In the genomic region with DNA sequence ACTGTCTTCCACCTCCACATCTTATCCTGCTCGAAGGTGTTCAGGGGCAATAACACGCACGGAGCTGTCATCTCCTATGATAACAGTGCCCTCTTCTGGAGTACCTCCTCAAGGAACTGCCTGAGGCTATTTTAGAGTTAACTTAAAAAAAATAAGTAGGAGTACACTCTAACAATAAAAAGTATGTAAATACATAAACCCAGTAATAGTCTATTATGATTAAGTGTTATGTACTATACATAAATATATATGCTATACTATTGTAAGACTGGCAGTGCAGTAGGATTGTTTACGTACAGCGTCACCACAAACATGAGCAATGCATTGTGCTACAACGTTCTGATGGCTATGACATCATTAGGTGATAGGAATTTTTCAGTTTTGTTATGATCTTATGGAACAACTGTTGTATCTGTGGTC, we compare ENCODE assay signal across 1 cellular context.
TF ChIP-seq lines count a peak whose summit lies in the region.

No MANE protein-coding gene starts in this region.

TF ChIP-seq in HepG2, 621 proteins besides CTCF, POLR2A, EP300 and RAD21 (continued from another document):
- TF ChIP-seq NFIC (IDR thresholded peaks at IDR 0.05; ENCODE audit: low read length) (no peak), MED13 (CRISPR knock-in tag; IDR thresholded peaks at IDR 0.05) (no peak), GTF2F1 (IDR thresholded peaks at IDR 0.05; ENCODE audit: low read length) (no peak), ZNF652 (CRISPR knock-in tag; IDR thresholded peaks at IDR 0.05; ENCODE audit: borderline replicate concordance, low read depth) (0 out of 2 replicates have a peak, but pooled peaks have one; percentile 46), TCF7 (IDR thresholded peaks at IDR 0.05; ENCODE audit: low read depth) (no peak), ZNF766 (CRISPR knock-in tag; IDR thresholded peaks at IDR 0.05; ENCODE audit: borderline replicate concordance) (no peak), ZSCAN12 (CRISPR knock-in tag; IDR thresholded peaks at IDR 0.05) (no peak), ATF7 (IDR thresholded peaks at IDR 0.05) (peak; percentile 46; the same call in 1 of the 2 replicates), ATF7 (CRISPR knock-in tag; IDR thresholded peaks at IDR 0.05) (no peak), JUNB (CRISPR knock-in tag; IDR thresholded peaks at IDR 0.05; ENCODE audit: borderline replicate concordance) (no peak), CREB1 (IDR thresholded peaks at IDR 0.05) (peak; percentile 22; the same call in 1 of the 2 replicates), CREB1 (CRISPR knock-in tag; IDR thresholded peaks at IDR 0.05) (no peak), STAG1 (CRISPR knock-in tag; IDR thresholded peaks at IDR 0.05) (peak; percentile 51), GABPA (IDR thresholded peaks at IDR 0.05; ENCODE audit: low read depth, low read length) (no peak), GABPA (CRISPR knock-in tag; IDR thresholded peaks at IDR 0.05; ENCODE audit: low read depth) (no peak), FOXA1 (IDR thresholded peaks at IDR 0.05) (no peak), FOXA1 (CRISPR knock-in tag; IDR thresholded peaks at IDR 0.05) (no peak), ZBTB3 (CRISPR knock-in tag; IDR thresholded peaks at IDR 0.05; ENCODE audit: borderline replicate concordance, low read depth) (no peak), SOX5 (CRISPR knock-in tag; IDR thresholded peaks at IDR 0.05; ENCODE audit: borderline replicate concordance) (no peak), TBP (CRISPR knock-in tag; IDR thresholded peaks at IDR 0.05) (no peak), MAF1 (CRISPR knock-in tag; IDR thresholded peaks at IDR 0.05; ENCODE audit: borderline replicate concordance) (no peak)
- TF ChIP-seq, protein P1, sequence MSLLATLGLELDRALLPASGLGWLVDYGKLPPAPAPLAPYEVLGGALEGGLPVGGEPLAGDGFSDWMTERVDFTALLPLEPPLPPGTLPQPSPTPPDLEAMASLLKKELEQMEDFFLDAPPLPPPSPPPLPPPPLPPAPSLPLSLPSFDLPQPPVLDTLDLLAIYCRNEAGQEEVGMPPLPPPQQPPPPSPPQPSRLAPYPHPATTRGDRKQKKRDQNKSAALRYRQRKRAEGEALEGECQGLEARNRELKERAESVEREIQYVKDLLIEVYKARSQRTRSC (CRISPR knock-in tag; IDR thresholded peaks at IDR 0.05; ENCODE audit: low read depth): no peak
- TF ChIP-seq, protein P2, sequence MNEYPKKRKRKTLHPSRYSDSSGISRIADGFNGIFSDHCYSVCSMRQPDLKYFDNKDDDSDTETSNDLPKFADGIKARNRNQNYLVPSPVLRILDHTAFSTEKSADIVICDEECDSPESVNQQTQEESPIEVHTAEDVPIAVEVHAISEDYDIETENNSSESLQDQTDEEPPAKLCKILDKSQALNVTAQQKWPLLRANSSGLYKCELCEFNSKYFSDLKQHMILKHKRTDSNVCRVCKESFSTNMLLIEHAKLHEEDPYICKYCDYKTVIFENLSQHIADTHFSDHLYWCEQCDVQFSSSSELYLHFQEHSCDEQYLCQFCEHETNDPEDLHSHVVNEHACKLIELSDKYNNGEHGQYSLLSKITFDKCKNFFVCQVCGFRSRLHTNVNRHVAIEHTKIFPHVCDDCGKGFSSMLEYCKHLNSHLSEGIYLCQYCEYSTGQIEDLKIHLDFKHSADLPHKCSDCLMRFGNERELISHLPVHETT (CRISPR knock-in tag; conservative IDR thresholded peaks at IDR 0.05): no peak
- TF ChIP-seq, protein P3, sequence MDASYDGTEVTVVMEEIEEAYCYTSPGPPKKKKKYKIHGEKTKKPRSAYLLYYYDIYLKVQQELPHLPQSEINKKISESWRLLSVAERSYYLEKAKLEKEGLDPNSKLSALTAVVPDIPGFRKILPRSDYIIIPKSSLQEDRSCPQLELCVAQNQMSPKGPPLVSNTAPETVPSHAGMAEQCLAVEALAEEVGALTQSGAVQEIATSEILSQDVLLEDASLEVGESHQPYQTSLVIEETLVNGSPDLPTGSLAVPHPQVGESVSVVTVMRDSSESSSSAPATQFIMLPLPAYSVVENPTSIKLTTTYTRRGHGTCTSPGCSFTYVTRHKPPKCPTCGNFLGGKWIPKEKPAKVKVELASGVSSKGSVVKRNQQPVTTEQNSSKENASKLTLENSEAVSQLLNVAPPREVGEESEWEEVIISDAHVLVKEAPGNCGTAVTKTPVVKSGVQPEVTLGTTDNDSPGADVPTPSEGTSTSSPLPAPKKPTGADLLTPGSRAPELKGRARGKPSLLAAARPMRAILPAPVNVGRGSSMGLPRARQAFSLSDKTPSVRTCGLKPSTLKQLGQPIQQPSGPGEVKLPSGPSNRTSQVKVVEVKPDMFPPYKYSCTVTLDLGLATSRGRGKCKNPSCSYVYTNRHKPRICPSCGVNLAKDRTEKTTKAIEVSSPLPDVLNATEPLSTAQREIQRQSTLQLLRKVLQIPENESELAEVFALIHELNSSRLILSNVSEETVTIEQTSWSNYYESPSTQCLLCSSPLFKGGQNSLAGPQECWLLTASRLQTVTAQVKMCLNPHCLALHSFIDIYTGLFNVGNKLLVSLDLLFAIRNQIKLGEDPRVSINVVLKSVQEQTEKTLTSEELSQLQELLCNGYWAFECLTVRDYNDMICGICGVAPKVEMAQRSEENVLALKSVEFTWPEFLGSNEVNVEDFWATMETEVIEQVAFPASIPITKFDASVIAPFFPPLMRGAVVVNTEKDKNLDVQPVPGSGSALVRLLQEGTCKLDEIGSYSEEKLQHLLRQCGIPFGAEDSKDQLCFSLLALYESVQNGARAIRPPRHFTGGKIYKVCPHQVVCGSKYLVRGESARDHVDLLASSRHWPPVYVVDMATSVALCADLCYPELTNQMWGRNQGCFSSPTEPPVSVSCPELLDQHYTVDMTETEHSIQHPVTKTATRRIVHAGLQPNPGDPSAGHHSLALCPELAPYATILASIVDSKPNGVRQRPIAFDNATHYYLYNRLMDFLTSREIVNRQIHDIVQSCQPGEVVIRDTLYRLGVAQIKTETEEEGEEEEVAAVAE (CRISPR knock-in tag; IDR thresholded peaks at IDR 0.05; ENCODE audit: borderline replicate concordance): no peak
- TF ChIP-seq, protein P4, sequence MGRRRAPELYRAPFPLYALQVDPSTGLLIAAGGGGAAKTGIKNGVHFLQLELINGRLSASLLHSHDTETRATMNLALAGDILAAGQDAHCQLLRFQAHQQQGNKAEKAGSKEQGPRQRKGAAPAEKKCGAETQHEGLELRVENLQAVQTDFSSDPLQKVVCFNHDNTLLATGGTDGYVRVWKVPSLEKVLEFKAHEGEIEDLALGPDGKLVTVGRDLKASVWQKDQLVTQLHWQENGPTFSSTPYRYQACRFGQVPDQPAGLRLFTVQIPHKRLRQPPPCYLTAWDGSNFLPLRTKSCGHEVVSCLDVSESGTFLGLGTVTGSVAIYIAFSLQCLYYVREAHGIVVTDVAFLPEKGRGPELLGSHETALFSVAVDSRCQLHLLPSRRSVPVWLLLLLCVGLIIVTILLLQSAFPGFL (CRISPR knock-in tag; IDR thresholded peaks at IDR 0.05): no peak
